Comparison of ENCODE assay signal across 14 cellular contexts in the genomic region with DNA sequence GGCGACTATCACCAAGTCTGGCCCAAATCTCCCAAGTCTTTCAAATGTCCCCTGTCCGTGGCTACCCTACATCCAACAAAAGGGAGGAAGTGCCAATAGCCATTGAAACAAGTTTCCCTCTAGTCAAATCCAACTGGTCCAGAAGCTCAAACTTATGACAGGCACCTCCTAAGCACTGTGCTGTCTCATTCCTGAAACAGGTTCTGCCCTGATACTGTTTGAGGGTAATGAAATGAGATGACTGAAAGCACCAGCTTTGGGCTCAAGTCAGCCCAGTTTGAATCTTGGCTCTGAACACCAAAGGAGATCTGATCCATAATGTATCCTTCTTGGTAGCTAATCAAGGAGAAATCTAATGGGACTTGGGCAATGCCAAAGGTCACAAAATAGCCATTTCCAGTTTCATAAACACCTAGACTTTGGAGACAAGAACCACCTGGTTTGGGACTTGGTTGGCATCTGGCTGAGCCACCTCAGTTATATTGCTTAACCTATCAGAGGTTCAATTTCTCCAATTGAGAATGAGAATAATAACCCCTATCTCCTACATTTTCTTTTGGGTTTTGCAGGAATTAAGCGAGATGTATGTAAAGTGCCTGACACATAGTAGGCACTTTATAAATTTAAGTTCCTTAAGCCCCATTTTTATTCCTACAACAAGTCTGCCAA. TPM values are rescaled to one million over a fixed set of nuclear protein-coding genes. Genes with fewer than 3 reads are reported as not detected.
A peak's percentile ranks its signal among the peaks of the same experiment; 100 is the strongest.
DNase-seq lines count a peak whose midpoint lies in the region; ATAC-seq, FAIRE-seq and TF ChIP-seq lines count a peak whose summit lies in the region.
"Had no signal": no experiment of that assay in that cellular context is flagged by ENCODE, and none has a peak within 500 bp of the region (broad histone marks: within the 10 kb centered on the region; RNA-seq: fewer than 3 reads in every experiment).

No MANE protein-coding gene starts in this region.

- intact Hi-C loops in right lobe of liver (cut with DNase I) (no loop called here), HepG2 (cut with micrococcal nuclease; ENCODE audit: unreplicated experiment) (no loop called here)

- no TSS peak for BruUV-seq in HepG2 (replicated peaks; lab: Mats Ljungman, UMichigan)

- no peaks in the 10 kb centered on the region for H4K20me1 ChIP-seq in HepG2 (ENCODE audit: insufficient read depth, low read length)

- H3K4me2 ChIP-seq in HepG2 (ENCODE audit: low read depth, low read length), result no peak overlapping the region

- peaks cover 0 to 9% (median 3%) of the 10 kb centered on the region in 3 donors for H3K4me1 Mint-ChIP-seq in naive B cell

- H3K9ac ChIP-seq in HepG2 (ENCODE audit: insufficient read depth, low read depth, low read length), result no peak overlapping the region
- H3K9ac ChIP-seq in adipocyte (ENCODE audit: low read length), result peak overlapping the region; percentile 15

- no peaks in the 10 kb centered on the region for H3K27me3 Mint-ChIP-seq in naive B cell

- FAIRE-seq in HepG2 (lab: Jason Lieb, UNC), result no peak
- FAIRE-seq: H1 had no signal

- H3K36me3 Mint-ChIP-seq in naive B cell, result no peaks in the 10 kb centered on the region

- CTCF ChIA-PET in HepG2 (lab: Yijun Ruan, JAX; ENCODE audit: low intra/inter-chr PET ratio, low total read pairs), result no interaction called here

- H3K27ac ChIP-seq in right lobe of liver (no peak overlapping the region), HepG2 (ENCODE audit: extremely low read length, insufficient read depth, low read length) (no peak overlapping the region)
- H3K27ac ChIP-seq: cardiac muscle cell, HL-60 had no signal

- no peak for TF ChIP-seq POLR2A in right lobe of liver (IDR thresholded peaks at IDR 0.05)
- no peak for TF ChIP-seq POLR2A in HepG2 (IDR thresholded peaks at IDR 0.05; ENCODE audit: insufficient read depth in 1 of 2, low read depth in 2 of 2, low read length in 2 of 2)
- no peak for TF ChIP-seq POLR2A in erythroblast (IDR thresholded peaks at IDR 0.05; ENCODE audit: low read length)

- TF ChIP-seq CTCF in right lobe of liver (IDR thresholded peaks at IDR 0.05) (no peak), HepG2 (CRISPR knock-in tag; IDR thresholded peaks at IDR 0.05) (no peak)

- POLR2A ChIA-PET in HepG2 (lab: Yijun Ruan, JAX), result no interaction called here

- H3K4me3 Mint-ChIP-seq in naive B cell, result peak overlapping the region; percentile 67 to 89 (median 86)

- in situ Hi-C loops in HepG2 (cut with HindIII; ENCODE audit: extremely low pct_ligation_motif_present, low pct_unique_long_range_greater_than_20kb), result no loop called here

- TF ChIP-seq EP300 in HepG2 (IDR thresholded peaks at IDR 0.05; ENCODE audit: low read depth in 2 of 2, low read length in 2 of 2) (no peak), HepG2 (CRISPR knock-in tag; IDR thresholded peaks at IDR 0.05; ENCODE audit: borderline replicate concordance) (no peak)

- H3K4me1 ChIP-seq in right lobe of liver, result no peaks in the 10 kb centered on the region
- H3K4me1 ChIP-seq in HepG2 (ENCODE audit: insufficient read depth, low read length), result peaks cover 14% of the 10 kb centered on the region
- H3K4me1 ChIP-seq in adipocyte (ENCODE audit: control insufficient read depth, insufficient read depth, low read length), result peaks cover 8% of the 10 kb centered on the region

- no peak for ATAC-seq in right lobe of liver
- ATAC-seq in HepG2, result no peak
- no peak for ATAC-seq in naive B cell (ENCODE audit: low read depth in 2 of 2)
- no peak for ATAC-seq in esophagus mucosa

- H3K36me3 ChIP-seq in right lobe of liver (no peaks in the 10 kb centered on the region), HepG2 (replicated peaks in 1 of 2; ENCODE audit: control insufficient read depth in 1 of 2, insufficient read depth in 2 of 2, low read length in 2 of 2) (no peaks in the 10 kb centered on the region), adipocyte (ENCODE audit: control insufficient read depth, insufficient read depth, low read length, severe bottlenecking) (no peaks in the 10 kb centered on the region)
- H3K36me3 ChIP-seq: cardiac muscle cell, esophagus squamous epithelium had no signal

- 91% methylated on average over 3 of the region's 3 CpGs for WGBS in right lobe of liver (ENCODE audit: insufficient coverage, low coverage, low lambda C conversion rate, missing lambda C conversion rate)
- 85% methylated on average over 3 of the region's 3 CpGs for WGBS in HepG2 (ENCODE audit: low lambda C conversion rate)

- no peaks in the 10 kb centered on the region for H3K9me3 ChIP-seq in right lobe of liver
- no peaks in the 10 kb centered on the region for H3K9me3 ChIP-seq in HepG2 (ENCODE audit: low read length)
- H3K9me3 ChIP-seq in adipocyte (ENCODE audit: control insufficient read depth, low read length), result no peaks in the 10 kb centered on the region
- H3K9me3 ChIP-seq: esophagus squamous epithelium had no signal

- H3K79me2 ChIP-seq in HepG2 (ENCODE audit: insufficient read depth, low read length), result no peaks in the 10 kb centered on the region

- peaks cover 0 to 3% (median 0%) of the 10 kb centered on the region in 7 donors for H3K9me3 Mint-ChIP-seq in naive B cell

- H3K27me3 ChIP-seq in right lobe of liver, result no peaks in the 10 kb centered on the region
- no peaks in the 10 kb centered on the region; a peak in 1 of 5 replicates for H3K27me3 ChIP-seq in HepG2 (ENCODE audit: control insufficient read depth in 1 of 2, insufficient read depth in 2 of 2, low read length in 2 of 2)
- no peaks in the 10 kb centered on the region for H3K27me3 ChIP-seq in adipocyte (replicated peaks; ENCODE audit: control insufficient read depth, insufficient read depth, low read length)
- H3K27me3 ChIP-seq: cardiac muscle cell, esophagus squamous epithelium had no signal

- peak overlapping the region; percentile 40 to 53 (median 51) for H3K4me3 ChIP-seq in right lobe of liver
- no peak overlapping the region for H3K4me3 ChIP-seq in HepG2 (replicated peaks in 1 of 3; ENCODE audit: insufficient read depth in 1 of 3, low read depth in 2 of 3, low read length in 3 of 3)
- H3K4me3 ChIP-seq in adipocyte (ENCODE audit: low read length), result peak overlapping the region; percentile 61
- H3K4me3 ChIP-seq: cardiac muscle cell, lung had no signal

- H2AFZ ChIP-seq in HepG2 (ENCODE audit: low read length), result no peak overlapping the region

- no peak for DNase-seq in right lobe of liver
- DNase-seq in HepG2 (ENCODE audit: low spot score), result no peak
- no peak for DNase-seq in adipocyte (ENCODE audit: low read depth)
- DNase-seq in naive B cell, result no peak
- DNase-seq in NCI-H69 (lab: John Stamatoyannopoulos, UW), result no peak
- DNase-seq in erythroblast (lab: John Stamatoyannopoulos, UW), result no peak
- DNase-seq in DMS114 treated with DMSO at 0.1 percent for 48 hours (lab: John Stamatoyannopoulos, UW; ENCODE audit: unreplicated experiment), result no peak
- DNase-seq: esophagus squamous epithelium; stimulated activated CD8-positive, alpha-beta memory T cell treated with anti-CD3 and anti-CD28 coated beads, Interleukin-4, amount 100 ng/mL, for 48 hours had no signal

- TF ChIP-seq RAD21 in HepG2 (CRISPR knock-in tag; IDR thresholded peaks at IDR 0.05), result no peak

- H3K27ac Mint-ChIP-seq in naive B cell, result peak overlapping the region in 2 of 6 donors; percentile 15 to 60

RNA-seq across cellular contexts. Expression of a gene that starts 34.7 kb away (rescaled TPM):
- total RNA-seq in right lobe of liver (10 to 100 TPM in 1 of 6 experiments, 1 to 10 TPM in 5; 2.7 to 10.5 (median 5.3) TPM), HepG2 (2016; rRNA removed; fragmentation: Illumina TruSeq; extraction: Trizol) (6.2 and 7.9 TPM in 2 replicates), esophagus mucosa (23.4 TPM)
- total RNA-seq in HepG2 (2016; cell fraction: cytosol; rRNA removed; fragmentation: Illumina TruSeq; extraction: Trizol; ENCODE audit: low read depth), result 0.51 and 1.4 TPM in 2 replicates
- 6.4 and 7.4 TPM in 2 replicates for total RNA-seq in HepG2 (2016; cell fraction: insoluble cytoplasmic fraction; rRNA removed; fragmentation: Illumina TruSeq; extraction: Trizol)
- 2.4 and 2.6 TPM in 2 replicates for total RNA-seq in HepG2 (2016; cell fraction: membrane; rRNA removed; fragmentation: Illumina TruSeq; extraction: Trizol)
- 14.1 and 15.4 TPM in 2 replicates for total RNA-seq in HepG2 (2016; cell fraction: nucleus; rRNA removed; fragmentation: Illumina TruSeq; extraction: Trizol)
- polyA plus RNA-seq in HepG2 (2011; rRNA removed) (14.5 and 21.1 TPM in 2 replicates), naive B cell (ENCODE audit: low read depth in 6 of 6) (100 to 1,000 TPM in 5 of 6 donors, 10 to 100 TPM in 1; 68.6 to 165 (median 122) TPM)
- 10.9 and 13.9 TPM in 2 replicates for polyA plus RNA-seq in HepG2 (2011; cell fraction: cytosol; rRNA removed)
- polyA plus RNA-seq in HepG2 (2011; cell fraction: nucleus; rRNA removed), result 14.6 and 21.9 TPM in 2 replicates
- 14.5 and 16.7 TPM in 2 replicates for polyA plus RNA-seq in HepG2 (2012)
- 0.14 and 0.15 TPM in 2 replicates for polyA plus RNA-seq in HepG2 (2016; cell fraction: cytosol; fragmentation: Illumina TruSeq; extraction: Trizol; ENCODE audit: low read depth)
- polyA plus RNA-seq in HepG2 (2016; cell fraction: insoluble cytoplasmic fraction; fragmentation: Illumina TruSeq; extraction: Trizol; ENCODE audit: low read depth), result 4.7 and 5.3 TPM in 2 replicates
- 0.54 and 0.63 TPM in 2 replicates for polyA plus RNA-seq in HepG2 (2016; cell fraction: membrane; fragmentation: Illumina TruSeq; extraction: Trizol; ENCODE audit: low read depth)
- 6.4 and 7.2 TPM in 2 replicates for polyA plus RNA-seq in HepG2 (2016; cell fraction: nucleus; fragmentation: Illumina TruSeq; extraction: Trizol; ENCODE audit: insufficient read depth, low read depth)
- 50.5 and 55.3 TPM in 2 replicates for polyA minus RNA-seq in HepG2 (2011; rRNA and poly(A)+ RNA removed; ENCODE audit: low replicate concordance)
- 30.8 and 33.9 TPM in 2 replicates for polyA minus RNA-seq in HepG2 (2011; cell fraction: cytosol; rRNA and poly(A)+ RNA removed)
- 111 and 117 TPM in 2 replicates for polyA minus RNA-seq in HepG2 (2011; cell fraction: nucleus; rRNA and poly(A)+ RNA removed)

Comparison
In these comparisons a context has a peak if more than half of its experiments do, and no peak if none do; other contexts are left out.
1. H3K4me3 ChIP-seq: peak in right lobe of liver (3 of 3) and adipocyte (single experiment); none in HepG2 (0 of 3).